Comparison of ENCODE assay signal across 20 cellular contexts in the genomic region with DNA sequence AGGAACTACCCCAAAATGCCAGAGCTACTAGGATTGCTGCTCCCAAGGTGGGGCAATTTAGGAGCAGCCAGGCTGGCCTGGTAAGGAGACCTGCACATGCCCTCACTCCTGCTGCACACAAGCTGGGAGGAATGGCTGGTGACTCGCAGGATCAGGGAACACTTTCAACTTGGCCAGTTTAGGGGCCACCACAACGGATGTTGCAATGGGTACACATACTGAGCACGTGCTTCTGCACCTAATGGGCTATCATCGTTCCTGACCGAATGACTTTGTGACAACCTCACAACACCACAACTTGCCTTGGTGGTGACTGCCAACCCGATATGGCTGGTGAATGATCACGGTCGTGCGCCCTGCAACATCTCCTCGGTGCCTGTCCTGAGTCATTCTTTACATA.
"Had no signal": no experiment of that assay in that cellular context is flagged by ENCODE, and none has a peak within 500 bp of the region (broad histone marks: within the 10 kb centered on the region; RNA-seq: fewer than 3 reads in every experiment).

No MANE protein-coding gene starts in this region.

- H3K9me3 Mint-ChIP-seq: activated CD4-positive, alpha-beta memory T cell treated with anti-CD3 and anti-CD28 coated beads, Interleukin-2, amount 10 ng/mL, durations not matched to agents 7 days and 5 days; activated naive CD8-positive, alpha-beta T cell treated with anti-CD3 and anti-CD28 coated beads, Interleukin-2, amount 10 ng/mL, durations not matched to agents 7 days and 5 days; activated T-cell treated with anti-CD3 and anti-CD28 coated beads, Interleukin-2, amount 50 U/mL, for 72 hours; naive thymus-derived CD4-positive, alpha-beta T cell had no signal

- H3K4me2 ChIP-seq: hepatocyte had no signal

- DNase-seq: activated CD4-positive, alpha-beta memory T cell treated with anti-CD3 and anti-CD28 coated beads, Interleukin-2, amount 10 ng/mL, durations not matched to agents 7 days and 5 days; activated CD4-positive, alpha-beta T cell treated with anti-CD3 and anti-CD28 coated beads for 36 hours; activated CD8-positive, alpha-beta memory T cell treated with anti-CD3 and anti-CD28 coated beads, Interleukin-2, amount 50 U/mL, for 4 hours; activated gamma-delta T cell treated with Interleukin-2 at 50 U/mL for 16 hours; activated naive CD8-positive, alpha-beta T cell treated with anti-CD3 and anti-CD28 coated beads, Interleukin-2, amount 10 ng/mL, durations not matched to agents 7 days and 5 days; activated T-cell treated with anti-CD3 and anti-CD28 coated beads, Interleukin-2, amount 50 U/mL, for 72 hours; aorta; effector CD8-positive, alpha-beta T cell; naive thymus-derived CD4-positive, alpha-beta T cell; right cardiac atrium; stimulated activated naive CD4-positive, alpha-beta T cell treated with Interleukin-2 at 50 U/mL for 16 hours; T-cell; T1000 had no signal

- H2AFZ ChIP-seq: hepatocyte had no signal

- H3K4me3 ChIP-seq: coronary artery, hepatocyte, lung, thoracic aorta had no signal

- H3K36me3 ChIP-seq: thoracic aorta had no signal

- H3K27me3 ChIP-seq: hepatocyte had no signal

- H3K36me3 Mint-ChIP-seq: activated naive CD8-positive, alpha-beta T cell treated with anti-CD3 and anti-CD28 coated beads, Interleukin-2, amount 10 ng/mL, durations not matched to agents 7 days and 5 days; naive thymus-derived CD4-positive, alpha-beta T cell; T-cell had no signal

- H3K9me3 ChIP-seq: thoracic aorta had no signal

- ATAC-seq: activated CD4-positive, alpha-beta T cell treated with anti-CD3 and anti-CD28 coated beads for 36 hours; activated T-cell treated with anti-CD3 and anti-CD28 coated beads, Interleukin-2, amount 50 U/mL, for 72 hours; naive thymus-derived CD4-positive, alpha-beta T cell; right cardiac atrium; T-cell had no signal

- H3K27ac ChIP-seq: coronary artery, epithelial cell of prostate, hepatocyte, thoracic aorta, VCaP had no signal

- H3K27ac Mint-ChIP-seq: activated CD4-positive, alpha-beta memory T cell treated with anti-CD3 and anti-CD28 coated beads, Interleukin-2, amount 10 ng/mL, durations not matched to agents 7 days and 5 days; activated CD4-positive, alpha-beta T cell treated with anti-CD3 and anti-CD28 coated beads for 36 hours; activated naive CD8-positive, alpha-beta T cell treated with anti-CD3 and anti-CD28 coated beads, Interleukin-2, amount 10 ng/mL, durations not matched to agents 7 days and 5 days; activated T-cell treated with anti-CD3 and anti-CD28 coated beads, Interleukin-2, amount 50 U/mL, for 72 hours; naive thymus-derived CD4-positive, alpha-beta T cell; progenitor cell of endocrine pancreas; T-cell had no signal

- H3K4me3 Mint-ChIP-seq: activated CD4-positive, alpha-beta memory T cell treated with anti-CD3 and anti-CD28 coated beads, Interleukin-2, amount 10 ng/mL, durations not matched to agents 7 days and 5 days; activated CD4-positive, alpha-beta T cell treated with anti-CD3 and anti-CD28 coated beads for 36 hours; activated naive CD8-positive, alpha-beta T cell treated with anti-CD3 and anti-CD28 coated beads, Interleukin-2, amount 10 ng/mL, durations not matched to agents 7 days and 5 days; activated T-cell treated with anti-CD3 and anti-CD28 coated beads, Interleukin-2, amount 50 U/mL, for 72 hours; naive thymus-derived CD4-positive, alpha-beta T cell; T-cell had no signal

- H3K27me3 Mint-ChIP-seq: progenitor cell of endocrine pancreas had no signal
